Comparison of ENCODE assay signal across 5 cellular contexts in the genomic region with DNA sequence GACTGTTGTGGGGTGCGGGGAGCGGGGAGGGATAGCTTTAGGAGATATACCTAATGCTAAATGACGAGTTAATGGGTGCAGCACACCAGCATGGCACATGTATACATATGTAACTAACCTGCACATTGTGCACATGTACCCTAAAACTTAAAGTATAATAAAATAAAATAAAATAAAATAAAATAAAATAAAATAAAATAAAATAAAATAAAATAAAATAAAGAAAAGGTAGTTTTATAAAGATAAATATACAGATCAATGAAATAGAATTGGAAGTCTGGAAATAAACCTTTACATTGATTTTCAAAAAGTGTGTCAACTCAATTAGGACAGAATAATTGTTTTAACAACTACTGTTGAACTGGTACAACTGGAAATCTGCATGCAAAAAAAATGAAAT. TPM values are rescaled to one million over a fixed set of nuclear protein-coding genes. Genes with fewer than 3 reads are reported as not detected.
DNase-seq lines count a peak whose midpoint lies in the region; ATAC-seq and TF ChIP-seq lines count a peak whose summit lies in the region.
"Not testable (repeated sequence)": the region's sequence is repeated elsewhere in the genome, so short reads cannot be mapped to it uniquely, and the experiment has no call there.
"Had no signal": no experiment of that assay in that cellular context is flagged by ENCODE, and none has a peak within 500 bp of the region (broad histone marks: within the 10 kb centered on the region; RNA-seq: fewer than 3 reads in every experiment).

No MANE protein-coding gene starts in this region.

- CTCF ChIA-PET in WTC11 (lab: Charles Lee); activated B cell treated with CpG ODN at 0.5 μM for 24 hours (lab: Charles Lee): not testable (repeated sequence)

- H3K4me3 Mint-ChIP-seq in WTC11; activated B cell treated with CpG ODN at 0.5 μM for 24 hours; dendritic cell treated with granulocyte-macrophage colony-stimulating factor and Interleukin-4, amounts not matched to agents 40 ng/mL and 50 ng/mL, for 4 days: not testable (repeated sequence)

- H3K4me1 Mint-ChIP-seq in WTC11 (peaks cover 10% of the 10 kb centered on the region), activated B cell treated with CpG ODN at 0.5 μM for 24 hours (peaks cover 75% of the 10 kb centered on the region)
- H3K4me1 Mint-ChIP-seq in dendritic cell treated with granulocyte-macrophage colony-stimulating factor and Interleukin-4, amounts not matched to agents 40 ng/mL and 50 ng/mL, for 4 days (ENCODE audit: low read depth): peaks cover 53% of the 10 kb centered on the region

- not testable (repeated sequence) for H2AFZ ChIP-seq in OCI-LY3 (ENCODE audit: low read depth, low read length)

- H3K4me1 ChIP-seq in OCI-LY3 (ENCODE audit: low read length): peaks cover 84% of the 10 kb centered on the region

- not testable (repeated sequence) for H3K27me3 Mint-ChIP-seq in WTC11 (ENCODE audit: low read depth); activated B cell treated with CpG ODN at 0.5 μM for 24 hours; dendritic cell treated with granulocyte-macrophage colony-stimulating factor and Interleukin-4, amounts not matched to agents 40 ng/mL and 50 ng/mL, for 4 days

- POLR2A ChIA-PET in WTC11 (lab: Charles Lee): not testable (repeated sequence)
- POLR2A ChIA-PET in activated B cell treated with CpG ODN at 0.5 μM for 24 hours (lab: Charles Lee): interaction anchor here (1.0 kb wide), 1 partner anchor 35 kb away, joined by 5 read pairs; no protein-coding TSS in a partner anchor

- intact Hi-C loops in activated B cell treated with CpG ODN at 0.5 μM for 24 hours (cut with micrococcal nuclease): loop anchor here (1.0 to 10.0 kb wide), 4 partner anchors 8 to 1088 kb away; a partner anchor contains a TSS
- intact Hi-C loops in dendritic cell treated with granulocyte-macrophage colony-stimulating factor and Interleukin-4, amounts not matched to agents 40 ng/mL and 50 ng/mL, for 4 days (cut with micrococcal nuclease): not testable (repeated sequence)

- H3K36me3 ChIP-seq in OCI-LY3 (replicated peaks; ENCODE audit: low read depth, low read length): not testable (repeated sequence)

- not testable (repeated sequence) for TF ChIP-seq CTCF in OCI-LY3 (IDR thresholded peaks at IDR 0.05; ENCODE audit: low read depth, low read length); WTC11 (IDR thresholded peaks at IDR 0.05); activated B cell treated with CpG ODN at 0.5 μM for 24 hours (IDR thresholded peaks at IDR 0.05)

- H3K27ac Mint-ChIP-seq in WTC11: not testable (repeated sequence)
- H3K27ac Mint-ChIP-seq in activated B cell treated with CpG ODN at 0.5 μM for 24 hours: peak overlapping the region; percentile 85
- H3K27ac Mint-ChIP-seq in dendritic cell treated with granulocyte-macrophage colony-stimulating factor and Interleukin-4, amounts not matched to agents 40 ng/mL and 50 ng/mL, for 4 days: peak overlapping the region; percentile 70

- H3K9me3 ChIP-seq in OCI-LY3 (ENCODE audit: insufficient read depth, low read length): peaks cover 14% of the 10 kb centered on the region; the same call in 1 of the 2 replicates

- H3K27ac ChIP-seq in OCI-LY3 (ENCODE audit: low read length): peak overlapping the region; percentile 98

- peaks cover 11% of the 10 kb centered on the region for H3K79me2 ChIP-seq in OCI-LY3 (ENCODE audit: low read length)

- H3K9ac ChIP-seq in OCI-LY3 (ENCODE audit: low read length): peak overlapping the region; percentile 21; the same call in 1 of the 2 replicates

- DNase-seq in WTC11 (ENCODE audit: low spot score); activated B cell treated with CpG ODN at 0.5 μM for 24 hours: not testable (repeated sequence)

- H3K4me2 ChIP-seq in OCI-LY3 (ENCODE audit: low read length): peak overlapping the region; percentile 31

- H3K9me3 Mint-ChIP-seq in WTC11: peaks cover 10% of the 10 kb centered on the region
- not testable (repeated sequence) for H3K9me3 Mint-ChIP-seq in activated B cell treated with CpG ODN at 0.5 μM for 24 hours; dendritic cell treated with granulocyte-macrophage colony-stimulating factor and Interleukin-4, amounts not matched to agents 40 ng/mL and 50 ng/mL, for 4 days

- not testable (repeated sequence) for ATAC-seq in WTC11; activated B cell treated with CpG ODN at 0.5 μM for 24 hours (ENCODE audit: low read depth)

- not testable (repeated sequence) for H3K27me3 ChIP-seq in OCI-LY3 (ENCODE audit: low read depth, low read length)

- not testable (repeated sequence) for H4K20me1 ChIP-seq in OCI-LY3 (ENCODE audit: insufficient read depth, low read length)

- H3K4me3 ChIP-seq in OCI-LY3 (ENCODE audit: low read length): not testable (repeated sequence)

- not testable (repeated sequence) for H3K36me3 Mint-ChIP-seq in WTC11; activated B cell treated with CpG ODN at 0.5 μM for 24 hours (ENCODE audit: low read depth); dendritic cell treated with granulocyte-macrophage colony-stimulating factor and Interleukin-4, amounts not matched to agents 40 ng/mL and 50 ng/mL, for 4 days (ENCODE audit: low read depth)

TF ChIP-seq in WTC11, 78 proteins besides CTCF, POLR2A, EP300 and RAD21:
- TF ChIP-seq HMGA2 (CRISPR knock-in tag; IDR thresholded peaks at IDR 0.05): peak; percentile 91

RNA-seq across cellular contexts. Expression of a gene that starts 8.6 kb away (rescaled TPM):
- total RNA-seq in WTC11 (2021) (5.8 to 7.4 TPM (median 6.2 TPM) in 3 replicates), activated B cell treated with CpG ODN at 0.5 μM for 24 hours (222 and 237 TPM in 2 replicates)
- total RNA-seq: A172 had no signal

Comparison
In these comparisons a context has a peak if more than half of its experiments do, and no peak if none do; other contexts are left out.
1. RNA of a gene that starts 8.6 kb away (total RNA-seq): 222 to 237 TPM in activated B cell treated with CpG ODN at 0.5 μM for 24 hours; 5.8 to 7.4 TPM in WTC11; every median in the first group is over 10 times any median in the second.